In genomic region chr3:129228891-129229585, GRCh38 we compare ENCODE assay signal across 8 cellular contexts. TPM values are rescaled to one million over a fixed set of nuclear protein-coding genes. Genes with fewer than 3 reads are reported as not detected.
DNase-seq lines count a peak whose midpoint lies in the region; ATAC-seq and TF ChIP-seq lines count a peak whose summit lies in the region.

No MANE protein-coding gene starts in this region.

- H3K4me3 ChIP-seq in BJ (ENCODE audit: low read depth, low read length) = no peak overlapping the region
- no peak overlapping the region for H3K4me3 ChIP-seq in HUES64 (ENCODE audit: low read length)
- no peak overlapping the region for H3K4me3 ChIP-seq in cardiac fibroblast (replicated peaks in 1 of 2; ENCODE audit: low read depth in 2 of 2, low read length in 2 of 2)
- no peak overlapping the region for H3K4me3 ChIP-seq in mesenchymal stem cell (ENCODE audit: insufficient read depth in 1 of 2, low read depth in 1 of 2, low read length in 2 of 2)

- no peak overlapping the region for H3K4me3 Mint-ChIP-seq in activated CD8-positive, alpha-beta memory T cell treated with anti-CD3 and anti-CD28 coated beads, Interleukin-2, amount 10 ng/mL, durations not matched to agents 7 days and 5 days

- H4K8ac ChIP-seq in mesenchymal stem cell (ENCODE audit: low read length) = peak overlapping the region; percentile 90

- H4K91ac ChIP-seq in mesenchymal stem cell (ENCODE audit: low read length) = peak overlapping the region; percentile 85

- H3K23ac ChIP-seq in mesenchymal stem cell (ENCODE audit: low read length in 2 of 2) = no peak overlapping the region

- H2BK15ac ChIP-seq in mesenchymal stem cell (ENCODE audit: low read depth, poor library complexity, severe bottlenecking) = peak overlapping the region; percentile 55

- no peaks in the 10 kb centered on the region for H3K79me1 ChIP-seq in mesenchymal stem cell (replicated peaks; ENCODE audit: low read length, poor library complexity, severe bottlenecking)

- ATAC-seq in activated CD8-positive, alpha-beta memory T cell treated with anti-CD3 and anti-CD28 coated beads, Interleukin-2, amount 10 ng/mL, durations not matched to agents 7 days and 5 days = no peak

- H3K36me3 ChIP-seq in BJ (ENCODE audit: control insufficient read depth, insufficient read depth, low read length) (no peaks in the 10 kb centered on the region), HUES64 (ENCODE audit: insufficient read depth, low read length) (no peaks in the 10 kb centered on the region), mesenchymal stem cell (ENCODE audit: control insufficient read depth in 1 of 2, insufficient read depth in 2 of 2, low read depth in 1 of 2, low read length in 2 of 2) (no peaks in the 10 kb centered on the region)

- peak overlapping the region; percentile 54 for H2BK120ac ChIP-seq in mesenchymal stem cell (ENCODE audit: low read depth, low read length)

- no peaks in the 10 kb centered on the region for H3K9me3 Mint-ChIP-seq in activated CD8-positive, alpha-beta memory T cell treated with anti-CD3 and anti-CD28 coated beads, Interleukin-2, amount 10 ng/mL, durations not matched to agents 7 days and 5 days (ENCODE audit: low read depth)

- CTCF ChIA-PET in BJ (lab: Yijun Ruan, JAX) = interaction anchor here (0.8 to 2.1 kb wide), 2 partner anchors 14 to 17 kb away, joined by 5 to 8 read pairs; no protein-coding TSS in a partner anchor
- CTCF ChIA-PET in activated CD8-positive, alpha-beta memory T cell treated with anti-CD3 and anti-CD28 coated beads, Interleukin-2, amount 10 ng/mL, durations not matched to agents 7 days and 5 days (lab: Charles Lee) = interaction anchor here (1.0 to 4.2 kb wide), 2 partner anchors 13 to 16 kb away, joined by 4 to 33 read pairs; no protein-coding TSS in a partner anchor

- H3K14ac ChIP-seq in mesenchymal stem cell (ENCODE audit: low read length in 2 of 2) = peak overlapping the region; percentile 4 to 74

- WGBS in HUES64 = 72% methylated on average over 11 of the region's 11 CpGs
- WGBS in mesenchymal stem cell = 44% methylated on average over 11 of the region's 11 CpGs

- peak overlapping the region; percentile 69 to 75 for H3K4ac ChIP-seq in mesenchymal stem cell (ENCODE audit: low read depth in 1 of 2, low read length in 2 of 2)

- H3K27me3 ChIP-seq in BJ (ENCODE audit: control insufficient read depth, insufficient read depth, low read length) (no peaks in the 10 kb centered on the region), HUES64 (ENCODE audit: insufficient read depth, low read length) (no peaks in the 10 kb centered on the region), mesenchymal stem cell (ENCODE audit: control insufficient read depth in 1 of 2, insufficient read depth in 1 of 2, low read length in 2 of 2) (no peaks in the 10 kb centered on the region)

- H3K27ac ChIP-seq in HUES64 (ENCODE audit: low read depth, low read length) = peak overlapping the region; percentile 90
- H3K27ac ChIP-seq in mesenchymal stem cell (ENCODE audit: low read length, poor library complexity, severe bottlenecking) = peak overlapping the region; percentile 4

- POLR2A ChIA-PET in BJ (lab: Charles Lee) = no interaction called here

- H3K4me2 ChIP-seq in mesenchymal stem cell (ENCODE audit: low read length, poor library complexity, severe bottlenecking) = no peak overlapping the region

- H3K27me3 Mint-ChIP-seq in activated CD8-positive, alpha-beta memory T cell treated with anti-CD3 and anti-CD28 coated beads, Interleukin-2, amount 10 ng/mL, durations not matched to agents 7 days and 5 days = no peaks in the 10 kb centered on the region

- peaks cover 63% of the 10 kb centered on the region for H3K4me1 Mint-ChIP-seq in activated CD8-positive, alpha-beta memory T cell treated with anti-CD3 and anti-CD28 coated beads, Interleukin-2, amount 10 ng/mL, durations not matched to agents 7 days and 5 days

- TF ChIP-seq CTCF in BJ (IDR thresholded peaks at IDR 0.05; ENCODE audit: insufficient read depth, low read depth, low read length) (0 out of 2 replicates have a peak, but pooled peaks have one; percentile 22), cardiac fibroblast (IDR thresholded peaks at IDR 0.05; ENCODE audit: low read depth, low read length) (no peak)

- no peaks in the 10 kb centered on the region for H3K36me3 Mint-ChIP-seq in activated CD8-positive, alpha-beta memory T cell treated with anti-CD3 and anti-CD28 coated beads, Interleukin-2, amount 10 ng/mL, durations not matched to agents 7 days and 5 days

- H2AK5ac ChIP-seq in mesenchymal stem cell (ENCODE audit: low read length, severe bottlenecking) = no peak overlapping the region

- no peak overlapping the region for H2BK5ac ChIP-seq in mesenchymal stem cell (ENCODE audit: low read depth, low read length, poor library complexity, severe bottlenecking)

- H3K9ac ChIP-seq in HUES64 (ENCODE audit: low read depth, low read length) (no peak overlapping the region; the same call in 1 of the 2 replicates), mesenchymal stem cell (ENCODE audit: low read length) (no peak overlapping the region)

- H3K9me3 ChIP-seq in HUES64 (ENCODE audit: insufficient read depth, low read depth, low read length) (no peaks in the 10 kb centered on the region), mesenchymal stem cell (ENCODE audit: control insufficient read depth, low read length) (no peaks in the 10 kb centered on the region)

- H3K18ac ChIP-seq in mesenchymal stem cell (ENCODE audit: low read depth in 1 of 2, low read length in 2 of 2) = peak overlapping the region; percentile 64 to 96

- peak; percentile 53 for DNase-seq in BJ (ENCODE audit: low read depth)
- peak; percentile 69 to 86 for DNase-seq in cardiac fibroblast (ENCODE audit: low read depth in 2 of 2)
- DNase-seq in mesenchymal stem cell = peak; percentile 86
- no peak for DNase-seq in NCI-H2029 (lab: John Stamatoyannopoulos, UW)
- DNase-seq in activated CD8-positive, alpha-beta memory T cell treated with anti-CD3 and anti-CD28 coated beads, Interleukin-2, amount 10 ng/mL, durations not matched to agents 7 days and 5 days = no peak
- DNase-seq in central memory CD4-positive, alpha-beta T cell = no peak
- no peak for DNase-seq in hippocampal formation (lab: John Stamatoyannopoulos, UW)

- H3K27ac Mint-ChIP-seq in activated CD8-positive, alpha-beta memory T cell treated with anti-CD3 and anti-CD28 coated beads, Interleukin-2, amount 10 ng/mL, durations not matched to agents 7 days and 5 days = no peak overlapping the region

- peaks cover 12% of the 10 kb centered on the region for H3K4me1 ChIP-seq in HUES64 (ENCODE audit: insufficient read depth, low read length)
- H3K4me1 ChIP-seq in mesenchymal stem cell (ENCODE audit: control insufficient read depth, insufficient read depth, low read depth, low read length) = peaks cover 15% of the 10 kb centered on the region

- peak overlapping the region; percentile 96 for H2AFZ ChIP-seq in mesenchymal stem cell (ENCODE audit: low read depth, low read length)

- H2BK12ac ChIP-seq in mesenchymal stem cell (ENCODE audit: low read length in 2 of 2) = peak overlapping the region; percentile 60 to 96

RNA-seq across cellular contexts. Expression of gene COPG1, which starts 20.4 kb away (rescaled TPM):
- polyA plus RNA-seq in BJ (2011; rRNA removed) = 181 and 220 TPM in 2 replicates
- polyA minus RNA-seq in BJ (2011; rRNA and poly(A)+ RNA removed) = 349 and 510 TPM in 2 replicates
- 60.7 TPM for polyA plus RNA-seq in HUES64 (2013, experiment 1 of 2)
- 65.9 TPM for polyA plus RNA-seq in HUES64 (2013, experiment 2 of 2)
- 116 TPM for polyA plus RNA-seq in mesenchymal stem cell (2013, experiment 1 of 2)
- 110 TPM for polyA plus RNA-seq in mesenchymal stem cell (2013, experiment 2 of 2)
- total RNA-seq in activated CD8-positive, alpha-beta memory T cell treated with anti-CD3 and anti-CD28 coated beads, Interleukin-2, amount 10 ng/mL, durations not matched to agents 7 days and 5 days = 100 to 1,000 TPM; 130 to 141 TPM

RNA-seq across cellular contexts. Expression of gene CNBP, which starts 45.3 kb away (rescaled TPM):
- polyA plus RNA-seq in BJ (2011; rRNA removed) = 268 and 278 TPM in 2 replicates
- 77.7 and 100 TPM in 2 replicates for polyA minus RNA-seq in BJ (2011; rRNA and poly(A)+ RNA removed)
- polyA plus RNA-seq in HUES64 (2013, experiment 1 of 2) = 306 TPM
- 339 TPM for polyA plus RNA-seq in HUES64 (2013, experiment 2 of 2)
- 119 TPM for polyA plus RNA-seq in mesenchymal stem cell (2013, experiment 1 of 2)
- polyA plus RNA-seq in mesenchymal stem cell (2013, experiment 2 of 2) = 118 TPM
- total RNA-seq in activated CD8-positive, alpha-beta memory T cell treated with anti-CD3 and anti-CD28 coated beads, Interleukin-2, amount 10 ng/mL, durations not matched to agents 7 days and 5 days = 100 to 1,000 TPM; 270 to 330 TPM

RNA-seq across cellular contexts. Expression of gene HMCES, which starts 49.6 kb away (rescaled TPM):
- polyA plus RNA-seq in BJ (2011; rRNA removed) = 23.1 and 27.2 TPM in 2 replicates
- 5.3 and 9.3 TPM in 2 replicates for polyA minus RNA-seq in BJ (2011; rRNA and poly(A)+ RNA removed)
- 31.7 TPM for polyA plus RNA-seq in HUES64 (2013, experiment 1 of 2)
- polyA plus RNA-seq in HUES64 (2013, experiment 2 of 2) = 31.0 TPM
- 13.3 TPM for polyA plus RNA-seq in mesenchymal stem cell (2013, experiment 1 of 2)
- 13.8 TPM for polyA plus RNA-seq in mesenchymal stem cell (2013, experiment 2 of 2)
- 10 to 100 TPM; 43.4 to 52.1 TPM for total RNA-seq in activated CD8-positive, alpha-beta memory T cell treated with anti-CD3 and anti-CD28 coated beads, Interleukin-2, amount 10 ng/mL, durations not matched to agents 7 days and 5 days

Comparison
In these comparisons a context has a peak if more than half of its experiments do, and no peak if none do; other contexts are left out.
1. DNase-seq: peak in BJ (single experiment), cardiac fibroblast (2 of 2) and mesenchymal stem cell (single experiment); none in NCI-H2029 (single experiment), activated CD8-positive, alpha-beta memory T cell treated with anti-CD3 and anti-CD28 coated beads, Interleukin-2, amount 10 ng/mL, durations not matched to agents 7 days and 5 days (single experiment), central memory CD4-positive, alpha-beta T cell (single experiment) and hippocampal formation (0 of 2).